ENCODE assay signal across 31 cellular contexts in genomic region chr7:52455571-52455970, GRCh38.
A peak's percentile ranks its signal among the peaks of the same experiment; 100 is the strongest.
DNase-seq lines count a peak whose midpoint lies in the region; ATAC-seq, FAIRE-seq and TF ChIP-seq lines count a peak whose summit lies in the region.
"Had no signal": no experiment of that assay in that cellular context is flagged by ENCODE, and none has a peak within 500 bp of the region (broad histone marks: within the 10 kb centered on the region; RNA-seq: fewer than 3 reads in every experiment).

No MANE protein-coding gene starts in this region.

- H3K27me3 ChIP-seq in testis (no peaks in the 10 kb centered on the region), heart left ventricle (no peaks in the 10 kb centered on the region)
- H3K27me3 ChIP-seq: BE2C; BLaER1; BLaER1 treated with 17β-estradiol and CSF1 and Interleukin-3, amounts not matched to agents 10 nM and 100 nM had no signal

- ATAC-seq in heart left ventricle, result no peak
- ATAC-seq: A549; CD8-positive, alpha-beta T cell had no signal

- H3K27ac ChIP-seq in testis (no peak overlapping the region), heart left ventricle (no peak overlapping the region)
- H3K27ac ChIP-seq: 22Rv1; A549; BLaER1; BLaER1 treated with 17β-estradiol and CSF1 and Interleukin-3, amounts not matched to agents 10 nM and 100 nM; C4-2B had no signal

- TF ChIP-seq CTCF in testis (IDR thresholded peaks at IDR 0.05) (no peak), heart left ventricle (IDR thresholded peaks at IDR 0.05) (no peak)

- DNase-seq in testis, result peak; percentile 26
- no peak for DNase-seq in urothelium cell line (ENCODE audit: low spot score)
- no peak for DNase-seq in posterior vena cava (ENCODE audit: low spot score)
- DNase-seq in heart left ventricle, result no peak
- DNase-seq: 8988T; ACHN; AML-193; BE2C; C1 segment of cervical spinal cord; Caco-2; Calu3; CD4-positive, alpha-beta memory T cell; CD4-positive, alpha-beta T cell; CD4-positive, CD25-positive, alpha-beta regulatory T cell; CD8-positive, alpha-beta memory T cell; CD8-positive, alpha-beta T cell; COR-L47; DMS 273 treated with DMSO at 0.1 percent for 48 hours; DMS153; DMS53; DMS79; DMS79 treated with DMSO at 0.1 percent for 48 hours; DND-41; EL had no signal

- no peak for TF ChIP-seq POLR2A in testis (IDR thresholded peaks at IDR 0.05)
- no peak for TF ChIP-seq POLR2A in heart left ventricle (IDR thresholded peaks at IDR 0.05)

- H3K4me1 ChIP-seq in testis (no peaks in the 10 kb centered on the region), heart left ventricle (no peaks in the 10 kb centered on the region)
- H3K4me1 ChIP-seq: A549; BE2C; BLaER1; BLaER1 treated with 17β-estradiol and CSF1 and Interleukin-3, amounts not matched to agents 10 nM and 100 nM; Caco-2 had no signal

- H3K9me3 ChIP-seq in testis (no peaks in the 10 kb centered on the region), heart left ventricle (peaks cover 0 to 17% (median 0%) of the 10 kb centered on the region in 12 donors)
- H3K9me3 ChIP-seq: A549; BE2C; BLaER1; BLaER1 treated with 17β-estradiol and CSF1 and Interleukin-3, amounts not matched to agents 10 nM and 100 nM; Caco-2 had no signal

- peak; percentile 55 for FAIRE-seq in urothelium cell line (lab: Jason Lieb, UNC)
- FAIRE-seq: A204.1, A549, D721Med had no signal

- intact Hi-C loops in testis (cut with DNase I; ENCODE audit: low total_unique reads), result no loop called here
- intact Hi-C loops in posterior vena cava (cut with DNase I), result loop anchor here in 1 of 2 donors (5.0 kb wide), 1 partner anchor 1037 kb away; no protein-coding TSS in a partner anchor
- intact Hi-C loops in heart left ventricle (cut with DNase I), result no loop called here

- WGBS in testis, 2 donors, result 56 to 76% methylated on average over 8 of the region's 8 CpGs
- 83 to 89% (median 86%) methylated on average over 8 of the region's 8 CpGs for WGBS in heart left ventricle, 4 donors

- H3K4me3 ChIP-seq in testis (no peak overlapping the region), heart left ventricle (no peak overlapping the region)
- H3K4me3 ChIP-seq: A549; BLaER1; BLaER1 treated with 17β-estradiol and CSF1 and Interleukin-3, amounts not matched to agents 10 nM and 100 nM had no signal

- H3K36me3 ChIP-seq in testis (ENCODE audit: low read depth, missing control alignments) (no peaks in the 10 kb centered on the region), heart left ventricle (no peaks in the 10 kb centered on the region)
- H3K36me3 ChIP-seq: BE2C; BLaER1; BLaER1 treated with 17β-estradiol and CSF1 and Interleukin-3, amounts not matched to agents 10 nM and 100 nM had no signal
